Comparison of ENCODE assay signal across 1 cellular context in genomic region chr12:76031081-76031413, GRCh38.
TF ChIP-seq lines count a peak whose summit lies in the region.

No MANE protein-coding gene starts in this region.

TF ChIP-seq in HepG2, 621 proteins besides CTCF, POLR2A, EP300 and RAD21 (continued from another document and continues in another):
- TF ChIP-seq SNAPC4 (CRISPR knock-in tag; IDR thresholded peaks at IDR 0.05) = peak; percentile 46; the same call in 1 of the 2 replicates
- peak; percentile 98; the same call in 1 of the 2 replicates for TF ChIP-seq AFF4 (CRISPR knock-in tag; IDR thresholded peaks at IDR 0.05)
- no peak for TF ChIP-seq ZNF546 (CRISPR knock-in tag; conservative IDR thresholded peaks at IDR 0.05)
- TF ChIP-seq ZNF747 (CRISPR knock-in tag; IDR thresholded peaks at IDR 0.05; ENCODE audit: borderline replicate concordance) = peak; percentile 4; the same call in 1 of the 2 replicates
- no peak for TF ChIP-seq ZNF484 (CRISPR knock-in tag; IDR thresholded peaks at IDR 0.05; ENCODE audit: borderline replicate concordance, low read depth)
- peak; percentile 97 for TF ChIP-seq AGO2 (optimal IDR thresholded peaks at IDR 0.05; ENCODE audit: low read depth, low read length)
- 0 out of 2 replicates have a peak, but pooled peaks have one; percentile 18 for TF ChIP-seq ZNF235 (CRISPR knock-in tag; IDR thresholded peaks at IDR 0.05; ENCODE audit: borderline replicate concordance)
- TF ChIP-seq ARNT2 (CRISPR knock-in tag; IDR thresholded peaks at IDR 0.05; ENCODE audit: low read depth) = 0 out of 2 replicates have a peak, but pooled peaks have one; percentile 1
- no peak for TF ChIP-seq ZNF331 (CRISPR knock-in tag; IDR thresholded peaks at IDR 0.05)
- TF ChIP-seq MED13 (CRISPR knock-in tag; IDR thresholded peaks at IDR 0.05) = no peak
- TF ChIP-seq ZBTB39 (CRISPR knock-in tag; IDR thresholded peaks at IDR 0.05) = 0 out of 2 replicates have a peak, but pooled peaks have one; percentile 4
- no peak for TF ChIP-seq HNRNPUL1 (IDR thresholded peaks at IDR 0.05; ENCODE audit: low read depth, low read length)
- TF ChIP-seq DZIP1 (CRISPR knock-in tag; IDR thresholded peaks at IDR 0.05) = 0 out of 2 replicates have a peak, but pooled peaks have one; percentile 15
- no peak for TF ChIP-seq PRDM4 (CRISPR knock-in tag; IDR thresholded peaks at IDR 0.05; ENCODE audit: borderline replicate concordance)
- 0 out of 2 replicates have a peak, but pooled peaks have one; percentile 26 for TF ChIP-seq ZNF776 (CRISPR knock-in tag; IDR thresholded peaks at IDR 0.05)
- TF ChIP-seq EEA1 (CRISPR knock-in tag; IDR thresholded peaks at IDR 0.05; ENCODE audit: borderline replicate concordance) = 0 out of 2 replicates have a peak, but pooled peaks have one; percentile 43
- TF ChIP-seq ZNF276 (CRISPR knock-in tag; IDR thresholded peaks at IDR 0.05; ENCODE audit: low read depth) = 0 out of 2 replicates have a peak, but pooled peaks have one; percentile 33
- TF ChIP-seq MXD1 (CRISPR knock-in tag; IDR thresholded peaks at IDR 0.05) = peak; percentile 8; the same call in 1 of the 2 replicates
- no peak for TF ChIP-seq MAFF (IDR thresholded peaks at IDR 0.05; ENCODE audit: low read depth, low read length)
- TF ChIP-seq ZNF431 (CRISPR knock-in tag; IDR thresholded peaks at IDR 0.05; ENCODE audit: borderline replicate concordance, low read depth) = no peak
- no peak; the same call in 1 of the 2 replicates for TF ChIP-seq FUBP1 (CRISPR knock-in tag; IDR thresholded peaks at IDR 0.05; ENCODE audit: borderline replicate concordance)
- no peak for TF ChIP-seq ATF5 (CRISPR knock-in tag; IDR thresholded peaks at IDR 0.05; ENCODE audit: low read depth)
